Comparison of ENCODE assay signal across 2 cellular contexts in the genomic region with DNA sequence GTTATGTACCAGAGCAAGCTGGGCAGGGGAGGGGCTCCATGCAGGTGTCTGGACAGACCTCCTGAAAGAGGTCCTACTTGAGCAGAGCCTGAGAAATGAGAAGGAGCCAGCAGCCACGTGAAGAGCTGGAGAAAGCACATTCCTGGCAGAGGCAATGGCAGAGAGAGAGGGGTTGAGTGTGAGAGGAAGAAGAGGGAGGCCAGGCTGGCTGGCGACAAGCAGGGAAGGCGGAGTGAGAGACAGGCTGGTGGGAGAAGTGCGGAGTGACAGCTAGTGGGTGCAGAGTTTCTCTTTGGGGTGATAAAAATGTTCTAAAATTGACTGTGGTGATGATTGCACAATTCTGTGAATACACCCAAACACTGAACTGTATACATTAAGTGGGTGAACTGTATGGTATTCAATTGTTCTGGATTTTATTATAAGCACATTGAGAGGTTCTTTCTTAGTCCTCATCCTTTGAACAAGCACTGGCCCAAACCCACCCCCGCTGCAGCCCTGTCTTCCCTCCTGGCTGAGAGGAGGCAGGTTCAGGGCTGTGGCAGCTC.
TF ChIP-seq lines count a peak whose summit lies in the region.

No MANE protein-coding gene starts in this region.

TF ChIP-seq in IMR-90, 13 proteins besides CTCF, POLR2A, EP300 and RAD21:
- peak; percentile 68 for TF ChIP-seq CEBPB (IDR thresholded peaks at IDR 0.05; ENCODE audit: low read depth, low read length)
- TF ChIP-seq SMC3 (IDR thresholded peaks at IDR 0.05; ENCODE audit: low read depth, low read length): no peak
- no peak for TF ChIP-seq MAZ (IDR thresholded peaks at IDR 0.05; ENCODE audit: borderline replicate concordance, low read depth, low read length)
- no peak for TF ChIP-seq MAFK (IDR thresholded peaks at IDR 0.05; ENCODE audit: low read depth, low read length)
- TF ChIP-seq RCOR1 (IDR thresholded peaks at IDR 0.05; ENCODE audit: insufficient replicate concordance, low read length): no peak
- TF ChIP-seq ELK1 (IDR thresholded peaks at IDR 0.05; ENCODE audit: borderline replicate concordance, low read depth, low read length): no peak

TF ChIP-seq in K562, 482 proteins besides CTCF, POLR2A, EP300 and RAD21:
- TF ChIP-seq CEBPG (CRISPR knock-in tag; IDR thresholded peaks at IDR 0.05): no peak
- peak; percentile 30 to 59; a peak in 3 of 4 replicates for TF ChIP-seq CEBPG (tag; conservative IDR thresholded peaks at IDR 0.05 in 1 of 2, IDR thresholded peaks at IDR 0.05 in 1 of 2)
- TF ChIP-seq NR2C2 (CRISPR knock-in tag; IDR thresholded peaks at IDR 0.05): no peak
- no peak for TF ChIP-seq NR2C2 (tag; IDR thresholded peaks at IDR 0.05)
- no peak for TF ChIP-seq FOXK1 (CRISPR knock-in tag; IDR thresholded peaks at IDR 0.05; ENCODE audit: borderline replicate concordance)
- TF ChIP-seq CEBPB (tag; IDR thresholded peaks at IDR 0.05): peak; percentile 84
